ENCODE assay signal across 28 cellular contexts in genomic region chr2:66897676-66898280, GRCh38.
A peak's percentile ranks its signal among the peaks of the same experiment; 100 is the strongest.
DNase-seq lines count a peak whose midpoint lies in the region; ATAC-seq, FAIRE-seq and TF ChIP-seq lines count a peak whose summit lies in the region.
"Had no signal": no experiment of that assay in that cellular context is flagged by ENCODE, and none has a peak within 500 bp of the region (broad histone marks: within the 10 kb centered on the region; RNA-seq: fewer than 3 reads in every experiment).

No MANE protein-coding gene starts in this region.

- no peak overlapping the region for H3K9ac ChIP-seq in adipocyte (ENCODE audit: low read length)

- TF ChIP-seq CTCF in fibroblast of villous mesenchyme (IDR thresholded peaks at IDR 0.05; ENCODE audit: insufficient read depth, low read depth, low read length) (no peak), pancreas (IDR thresholded peaks at IDR 0.05) (no peak)

- H3K27ac ChIP-seq in pancreas = peak overlapping the region in 1 of 4 donors; percentile 29
- H3K27ac ChIP-seq: gastrocnemius medialis, suprapubic skin had no signal

- WGBS in pancreas, 2 donors = 8 to 11% methylated on average over 2 of the region's 2 CpGs

- H3K27me3 ChIP-seq in adipocyte (replicated peaks; ENCODE audit: control insufficient read depth, insufficient read depth, low read length) (no peaks in the 10 kb centered on the region), pancreas (no peaks in the 10 kb centered on the region)
- H3K27me3 ChIP-seq: gastrocnemius medialis, suprapubic skin had no signal

- DNase-seq in EL (peak; percentile 25), adipocyte (ENCODE audit: low read depth) (peak; percentile 42), fibroblast of villous mesenchyme (ENCODE audit: low read depth) (peak; percentile 53), pancreas (no peak), inferior parietal cortex (ENCODE audit: extremely low spot score) (no peak), NCI-H1105 treated with DMSO at 0.1 percent for 48 hours (lab: John Stamatoyannopoulos, UW) (no peak)
- DNase-seq: activated CD4-positive, alpha-beta T cell treated with anti-CD3 and anti-CD28 coated beads, Interleukin-2, amount 50 U/mL, for 48 hours; activated CD4-positive, CD25-positive, alpha-beta regulatory T cell; activated CD8-positive, alpha-beta memory T cell treated with anti-CD3 and anti-CD28 coated beads, Interleukin-2, amount 50 U/mL, for 48 hours; C1 segment of cervical spinal cord; Caco-2; caudate nucleus; dermis blood vessel endothelial cell; gastrocnemius medialis; kidney glomerular epithelial cell; mammary epithelial cell; NCI-H1105; NCI-H2029 treated with DMSO at 0.1 percent for 48 hours; NCI-H2227 treated with DMSO at 0.1 percent for 48 hours; NCI-H82; stimulated activated CD4-positive, alpha-beta T cell treated with anti-CD3 and anti-CD28 coated beads, Interleukin-4, amount 100 ng/mL, for 1 hour had no signal

- intact Hi-C loops in pancreas (cut with DNase I) = no loop called here

- peak overlapping the region; percentile 3 for H3K4me3 ChIP-seq in adipocyte (ENCODE audit: low read length)
- H3K4me3 ChIP-seq in fibroblast of villous mesenchyme (ENCODE audit: low read depth, low read length) = no peak overlapping the region
- no peak overlapping the region for H3K4me3 ChIP-seq in pancreas
- H3K4me3 ChIP-seq: gastrocnemius medialis, suprapubic skin had no signal

- H3K9me3 ChIP-seq in adipocyte (ENCODE audit: control insufficient read depth, low read length) (no peaks in the 10 kb centered on the region), pancreas (no peaks in the 10 kb centered on the region)
- H3K9me3 ChIP-seq: Caco-2, gastrocnemius medialis, suprapubic skin had no signal

- H3K36me3 ChIP-seq in adipocyte (ENCODE audit: control insufficient read depth, insufficient read depth, low read length, severe bottlenecking) (no peaks in the 10 kb centered on the region), pancreas (no peaks in the 10 kb centered on the region)
- H3K36me3 ChIP-seq: gastrocnemius medialis, suprapubic skin had no signal

- peak in 1 of 4 donors; percentile 62 for ATAC-seq in pancreas
- no peak for ATAC-seq in HG02588 (IDR thresholded peaks at IDR 0.05; ENCODE audit: unreplicated experiment)
- ATAC-seq in GM21447 (IDR thresholded peaks at IDR 0.05; ENCODE audit: unreplicated experiment) = no peak
- ATAC-seq: activated T-helper 17 cell treated with anti-CD3 and anti-CD28 coated beads, Interleukin-2, amount 50 U/mL, for 72 hours; gastrocnemius medialis; HCT116; stimulated activated memory B cell treated with anti-CD40 and anti-IgM and Interleukin-4, amounts not matched to agents 10 μg/mL and 1 μg/mL and 100 μg/mL, for 72 hours had no signal

- peak; percentile 5 for FAIRE-seq in pancreas (lab: Jason Lieb, UNC)
- FAIRE-seq: endothelial cell of umbilical vein had no signal

- H3K4me1 ChIP-seq in adipocyte (ENCODE audit: control insufficient read depth, insufficient read depth, low read length) = peaks cover 25% of the 10 kb centered on the region
- H3K4me1 ChIP-seq in pancreas = peaks cover 7 to 12% (median 9%) of the 10 kb centered on the region in 3 donors
- H3K4me1 ChIP-seq: Caco-2, gastrocnemius medialis, suprapubic skin had no signal

Comparison
In these comparisons a context has a peak if more than half of its experiments do, and no peak if none do; other contexts are left out.
1. DNase-seq: peak in EL (single experiment), adipocyte (single experiment) and fibroblast of villous mesenchyme (single experiment); none in pancreas (0 of 6), inferior parietal cortex (single experiment) and NCI-H1105 treated with DMSO at 0.1 percent for 48 hours (single experiment).